Comparison of ENCODE assay signal across 7 cellular contexts in genomic region chr1:153536618-153537375, GRCh38. TPM values are rescaled to one million over a fixed set of nuclear protein-coding genes. Genes with fewer than 3 reads are reported as not detected.
DNase-seq lines count a peak whose midpoint lies in the region; TF ChIP-seq lines count a peak whose summit lies in the region.
"Had no signal": no experiment of that assay in that cellular context is flagged by ENCODE, and none has a peak within 500 bp of the region (broad histone marks: within the 10 kb centered on the region; RNA-seq: fewer than 3 reads in every experiment).

No MANE protein-coding gene starts in this region.

- H3K27me3 Mint-ChIP-seq in T-helper 1 cell treated with Interleukin-12 subunit alpha and Interleukin-12 subunit beta and Interleukin-4 antibody, amounts not matched to agents 30 μg/mL and 1 μg/mL, for 36 hours (ENCODE audit: low read depth): no peaks in the 10 kb centered on the region

- DNase-seq in T-helper 1 cell: no peak
- no peak for DNase-seq in foreskin fibroblast
- DNase-seq in testis: no peak
- no peak for DNase-seq in dedifferentiated amniotic fluid mesenchymal stem cell (ENCODE audit: extremely low spot score)
- DNase-seq in hippocampal formation (lab: John Stamatoyannopoulos, UW): no peak

- H3K4me1 ChIP-seq in testis: peaks cover 15% of the 10 kb centered on the region

- no peaks in the 10 kb centered on the region for H3K9me3 ChIP-seq in testis

- 73 to 76% methylated on average over 10 of the region's 10 CpGs for WGBS in testis, 2 donors

- no peaks in the 10 kb centered on the region for H3K27me3 ChIP-seq in testis

- peaks cover 69% of the 10 kb centered on the region for H3K4me1 Mint-ChIP-seq in T-helper 1 cell treated with Interleukin-12 subunit alpha and Interleukin-12 subunit beta and Interleukin-4 antibody, amounts not matched to agents 30 μg/mL and 1 μg/mL, for 36 hours (ENCODE audit: low read depth)

- no peaks in the 10 kb centered on the region for H3K9me3 Mint-ChIP-seq in T-helper 1 cell treated with Interleukin-12 subunit alpha and Interleukin-12 subunit beta and Interleukin-4 antibody, amounts not matched to agents 30 μg/mL and 1 μg/mL, for 36 hours

- peak overlapping the region; percentile 85 for H3K4me3 Mint-ChIP-seq in T-helper 1 cell treated with Interleukin-12 subunit alpha and Interleukin-12 subunit beta and Interleukin-4 antibody, amounts not matched to agents 30 μg/mL and 1 μg/mL, for 36 hours

- TF ChIP-seq POLR2A in testis (IDR thresholded peaks at IDR 0.05): no peak

- H3K36me3 ChIP-seq in testis (ENCODE audit: low read depth, missing control alignments): no peaks in the 10 kb centered on the region

- H3K36me3 Mint-ChIP-seq in T-helper 1 cell treated with Interleukin-12 subunit alpha and Interleukin-12 subunit beta and Interleukin-4 antibody, amounts not matched to agents 30 μg/mL and 1 μg/mL, for 36 hours (ENCODE audit: low read depth): peaks cover 40% of the 10 kb centered on the region

- TF ChIP-seq CTCF in foreskin fibroblast (IDR thresholded peaks at IDR 0.05; ENCODE audit: low read depth, low read length): no peak
- no peak for TF ChIP-seq CTCF in testis (IDR thresholded peaks at IDR 0.05)

- intact Hi-C loops in testis (cut with DNase I; ENCODE audit: low total_unique reads): no loop called here

- peak overlapping the region; percentile 97 for H3K27ac Mint-ChIP-seq in T-helper 1 cell treated with Interleukin-12 subunit alpha and Interleukin-12 subunit beta and Interleukin-4 antibody, amounts not matched to agents 30 μg/mL and 1 μg/mL, for 36 hours

- H3K4me3 ChIP-seq in foreskin fibroblast (ENCODE audit: low read depth in 1 of 2, low read length in 2 of 2) (peak overlapping the region; percentile 90 to 100), testis (peak overlapping the region; percentile 70 to 79)

- H3K27ac ChIP-seq in testis: peak overlapping the region; percentile 95 to 96

RNA-seq across cellular contexts. Expression of gene S100A6, which starts 1.0 kb away (rescaled TPM):
- 10 to 100 TPM; 30.9 to 57.4 TPM for total RNA-seq in testis
- 372 TPM for polyA plus RNA-seq in testis (ENCODE audit: insufficient read depth, low read depth, low replicate concordance)

RNA-seq across cellular contexts. Expression of gene S100A5, which starts 3.9 kb away (rescaled TPM):
- total RNA-seq in testis: 1 to 10 TPM in 1 of 2 donors, not detected in 1; 1.3 TPM
- polyA plus RNA-seq in testis (ENCODE audit: insufficient read depth, low read depth, low replicate concordance): not detected
- total RNA-seq: SK-MEL-5 had no signal

RNA-seq across cellular contexts. Expression of gene S100A4, which starts 8.8 kb away (rescaled TPM):
- 10 to 100 TPM; 15.8 to 23.8 TPM for total RNA-seq in testis
- polyA plus RNA-seq in testis (ENCODE audit: insufficient read depth, low read depth, low replicate concordance): 146 TPM
- total RNA-seq: SK-MEL-5 had no signal

RNA-seq across cellular contexts. Expression of gene S100A3, which starts 12.3 kb away (rescaled TPM):
- total RNA-seq in testis: not detected
- polyA plus RNA-seq in testis (ENCODE audit: insufficient read depth, low read depth, low replicate concordance): 0.67 TPM

RNA-seq across cellular contexts. Expression of gene S100A2, which starts 28.8 kb away (rescaled TPM):
- 1 to 10 TPM; 1.9 to 9.6 TPM for total RNA-seq in testis
- 1.9 TPM for polyA plus RNA-seq in testis (ENCODE audit: insufficient read depth, low read depth, low replicate concordance)
